8 cellular contexts compared by ENCODE assay signal in the genomic region with DNA sequence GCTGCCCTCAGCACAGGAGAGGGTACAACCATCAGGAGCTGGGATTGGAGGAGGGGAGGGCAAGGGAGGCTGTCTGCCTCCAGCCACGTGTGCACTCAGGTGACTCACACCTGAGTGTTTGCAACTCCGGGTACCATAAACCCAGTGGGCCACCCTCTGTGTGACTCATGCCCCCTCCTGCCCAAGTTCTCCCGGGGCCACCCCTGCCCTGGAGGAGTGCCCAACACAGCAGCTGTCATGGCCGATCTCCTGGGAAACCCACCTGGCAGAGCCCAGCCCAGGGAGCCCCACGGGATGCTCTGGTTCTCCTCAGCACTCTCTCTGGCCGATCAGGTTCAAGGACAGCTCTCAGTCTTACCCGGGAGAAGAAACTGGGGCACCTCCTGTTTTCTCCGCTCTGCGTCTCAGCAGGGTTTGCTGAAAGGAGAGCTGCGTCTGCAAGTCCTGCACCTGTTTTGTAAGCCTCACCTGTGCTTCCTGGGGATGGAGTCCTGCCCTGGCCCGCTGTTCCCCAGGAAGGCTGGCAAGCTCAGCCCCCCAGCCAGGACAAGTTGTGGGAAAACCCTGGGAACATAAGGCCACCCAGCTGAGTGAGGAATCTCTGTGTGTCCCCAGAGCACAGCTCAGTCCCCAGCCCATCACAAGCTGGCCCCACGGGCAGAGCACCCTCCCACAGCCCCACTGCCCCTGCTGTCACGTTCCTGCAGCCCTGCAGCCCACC.
DNase-seq lines count a peak whose midpoint lies in the region; ATAC-seq lines count a peak whose summit lies in the region.

No MANE protein-coding gene starts in this region.

- DNase-seq in NCI-H345 (lab: John Stamatoyannopoulos, UW), result peak; percentile 23
- no peak for DNase-seq in NCI-H345 treated with DMSO at 0.1 percent for 48 hours (lab: John Stamatoyannopoulos, UW; ENCODE audit: unreplicated experiment)
- DNase-seq in activated CD4-positive, alpha-beta T cell treated with anti-CD3 and anti-CD28 coated beads, Interleukin-2, amount 50 U/mL, for 4 hours, result peak; percentile 26 to 46
- peak; percentile 78 for DNase-seq in kidney tubule cell (ENCODE audit: low spot score)
- DNase-seq in amygdala (lab: John Stamatoyannopoulos, UW), result no peak
- DNase-seq in stimulated activated naive CD4-positive, alpha-beta T cell treated with Interleukin-2 at 50 U/mL for 16 hours (lab: John Stamatoyannopoulos, UW), result no peak

- peak overlapping the region; percentile 18 for H3K27ac ChIP-seq in stomach smooth muscle (ENCODE audit: low read length)

- H3K9ac ChIP-seq in stomach smooth muscle (ENCODE audit: low read length in 2 of 2), result peak overlapping the region in 1 of 2 donors; percentile 22

- no peaks in the 10 kb centered on the region for H3K9me3 ChIP-seq in stomach smooth muscle (ENCODE audit: control insufficient read depth in 2 of 2, low read length in 2 of 2)

- H3K36me3 ChIP-seq in stomach smooth muscle (ENCODE audit: control insufficient read depth in 2 of 2, insufficient read depth in 2 of 2, low read length in 2 of 2), result peaks cover 2 to 3% of the 10 kb centered on the region in 2 donors

- no peak for ATAC-seq in GM18868 (IDR thresholded peaks at IDR 0.05; ENCODE audit: unreplicated experiment)

- peaks cover 12% of the 10 kb centered on the region for H3K4me1 ChIP-seq in stomach smooth muscle (ENCODE audit: control insufficient read depth, insufficient read depth, low read length)

- H3K27me3 ChIP-seq in stomach smooth muscle (ENCODE audit: control insufficient read depth in 1 of 2, insufficient read depth in 2 of 2, low read length in 2 of 2), result no peaks in the 10 kb centered on the region

- H3K4me3 ChIP-seq in stomach smooth muscle (ENCODE audit: low read length in 2 of 2), result peak overlapping the region; percentile 35 to 64

Comparison
In these comparisons a context has a peak if more than half of its experiments do, and no peak if none do; other contexts are left out.
1. DNase-seq: peak in NCI-H345 (single experiment), activated CD4-positive, alpha-beta T cell treated with anti-CD3 and anti-CD28 coated beads, Interleukin-2, amount 50 U/mL, for 4 hours (2 of 2) and kidney tubule cell (single experiment); none in NCI-H345 treated with DMSO at 0.1 percent for 48 hours (single experiment), amygdala (0 of 56) and stimulated activated naive CD4-positive, alpha-beta T cell treated with Interleukin-2 at 50 U/mL for 16 hours (single experiment).